11 cellular contexts compared by ENCODE assay signal in the genomic region with DNA sequence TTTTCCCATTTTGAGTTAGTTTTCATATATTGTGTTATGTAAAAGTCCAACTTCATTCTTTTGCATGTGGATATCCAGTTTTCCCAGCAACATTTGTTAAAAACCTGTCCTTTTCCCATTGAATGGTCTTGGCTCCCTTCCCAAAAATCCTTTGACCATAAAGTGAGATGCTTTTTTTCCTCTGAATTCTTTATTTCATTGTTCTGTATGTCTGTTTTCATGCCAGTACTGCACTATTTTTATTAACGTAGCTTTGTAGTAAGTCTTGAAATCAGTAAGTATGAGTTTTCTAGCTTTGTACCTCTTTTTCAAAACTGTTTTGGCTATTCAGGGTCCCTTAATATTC. TPM values are rescaled to one million over a fixed set of nuclear protein-coding genes. Genes with fewer than 3 reads are reported as not detected.
DNase-seq lines count a peak whose midpoint lies in the region; ATAC-seq, FAIRE-seq and TF ChIP-seq lines count a peak whose summit lies in the region.
"Had no signal": no experiment of that assay in that cellular context is flagged by ENCODE, and none has a peak within 500 bp of the region (broad histone marks: within the 10 kb centered on the region; RNA-seq: fewer than 3 reads in every experiment).

No MANE protein-coding gene starts in this region.

- TF ChIP-seq CTCF in H1 (IDR thresholded peaks at IDR 0.05; ENCODE audit: control extremely low read depth in 1 of 3, insufficient read depth in 1 of 3, low read depth in 1 of 3, low read length in 3 of 3) (no peak), spleen (IDR thresholded peaks at IDR 0.05 in 8 of 11, conservative IDR thresholded peaks at IDR 0.05 in 3 of 11) (no peak)

- no peak overlapping the region for H4K8ac ChIP-seq in H1 (ENCODE audit: extremely low read depth, insufficient read depth, low read length)

- H3K27ac Mint-ChIP-seq in activated CD8-positive, alpha-beta memory T cell treated with anti-CD3 and anti-CD28 coated beads, Interleukin-2, amount 10 ng/mL, durations not matched to agents 7 days and 5 days: no peak overlapping the region

- H3K56ac ChIP-seq in H1 (replicated peaks; ENCODE audit: insufficient read length, low read depth, low read length): no peak overlapping the region

- no peak for DNase-seq in activated CD8-positive, alpha-beta memory T cell treated with anti-CD3 and anti-CD28 coated beads, Interleukin-2, amount 10 ng/mL, durations not matched to agents 7 days and 5 days
- DNase-seq in activated CD8-positive, alpha-beta memory T cell treated with anti-CD3 and anti-CD28 coated beads, Interleukin-2, amount 50 U/mL, for 48 hours: no peak
- DNase-seq in NCI-H226 (peak; percentile 0), H1 (ENCODE audit: low read depth in 1 of 2, low spot score in 2 of 2) (no peak), spleen (no peak), Kasumi-1 (lab: John Stamatoyannopoulos, UW) (no peak), HTR-8/SVneo (ENCODE audit: insufficient read length, low spot score) (no peak)
- DNase-seq: amygdala, lower lobe of right lung, NCI-H2171 treated with DMSO at 0.1 percent for 48 hours had no signal

- TF ChIP-seq RAD21 in H1 (IDR thresholded peaks at IDR 0.05 in 1 of 2, conservative IDR thresholded peaks at IDR 0.05 in 1 of 2; ENCODE audit: low read depth in 2 of 2, low read length in 2 of 2): no peak

- peaks cover 68% of the 10 kb centered on the region for H3K4me1 Mint-ChIP-seq in activated CD8-positive, alpha-beta memory T cell treated with anti-CD3 and anti-CD28 coated beads, Interleukin-2, amount 10 ng/mL, durations not matched to agents 7 days and 5 days

- no peak for ATAC-seq in activated CD8-positive, alpha-beta memory T cell treated with anti-CD3 and anti-CD28 coated beads, Interleukin-2, amount 10 ng/mL, durations not matched to agents 7 days and 5 days
- no peak for ATAC-seq in GM18870 (IDR thresholded peaks at IDR 0.05; ENCODE audit: unreplicated experiment)

- peak overlapping the region; percentile 29; the same call in 1 of the 2 replicates for H2BK12ac ChIP-seq in H1 (ENCODE audit: low read depth, low read length)

- peaks cover 21 to 94% of the 10 kb centered on the region in 2 experiments; a peak in 3 of 4 replicates for H3K79me2 ChIP-seq in H1 (ENCODE audit: control insufficient read depth in 1 of 2, insufficient read depth in 2 of 2, low read length in 2 of 2)

- H2AK5ac ChIP-seq in H1 (ENCODE audit: low read depth, low read length): no peak overlapping the region

- WGBS in H1 (ENCODE audit: extremely low coverage in 1 of 2, insufficient coverage in 1 of 2, insufficient read length in 1 of 2, insufficient replicate concordance in 2 of 2, low coverage in 1 of 2, low lambda C conversion rate in 2 of 2, missing lambda C conversion rate in 1 of 2), 2 experiments: 65% methylated on average over 1 of the region's 1 CpG; no CpG with 5 or more reads in 1 of the 2 experiments
- 78 to 94% (median 86%) methylated on average over 1 of the region's 1 CpG for WGBS in spleen, 5 donors

- H3K36me3 ChIP-seq in H1 (ENCODE audit: control insufficient read depth in 2 of 4, insufficient read depth in 4 of 4, low read length in 3 of 4) (no peaks in the 10 kb centered on the region), spleen (peaks cover 0 to 3% (median 0%) of the 10 kb centered on the region in 6 donors)
- H3K36me3 ChIP-seq: lower lobe of right lung had no signal

- no peaks in the 10 kb centered on the region for H3K23me2 ChIP-seq in H1 (ENCODE audit: low read depth, low read length)

- peak overlapping the region; percentile 68; the same call in 1 of the 2 replicates for H2BK5ac ChIP-seq in H1 (ENCODE audit: low read depth, low read length)

- POLR2A ChIA-PET in H1 (lab: Charles Lee; ENCODE audit: partially characterized antibody): interaction anchor here (1.2 to 2.0 kb wide), 4 partner anchors 13 to 28 kb away, joined by 3 to 11 read pairs (median 8); partner anchors contain the start of gene C1GALT1

- H3K4me1 ChIP-seq in H1 (replicated peaks in 1 of 4; ENCODE audit: control insufficient read depth in 3 of 4, insufficient read depth in 4 of 4, low read length in 3 of 4) (peaks cover 4 to 32% (median 8%) of the 10 kb centered on the region in 4 experiments), spleen (peaks cover 20 to 62% (median 42%) of the 10 kb centered on the region in 6 donors)

- H3K27me3 ChIP-seq in H1 (replicated peaks in 1 of 4; ENCODE audit: control insufficient read depth in 3 of 4, extremely low read depth in 1 of 4, insufficient read depth in 3 of 4, low read length in 3 of 4) (no peaks in the 10 kb centered on the region), spleen (replicated peaks in 1 of 7) (no peaks in the 10 kb centered on the region)

- H4K20me1 ChIP-seq in H1 (replicated peaks in 1 of 2; ENCODE audit: control insufficient read depth in 1 of 2, insufficient read depth in 2 of 2, low read length in 2 of 2): peaks cover 3% of the 10 kb centered on the region in 2 experiments

- no peak overlapping the region for H3K23ac ChIP-seq in H1 (ENCODE audit: insufficient read length)

- peak overlapping the region; percentile 46 for H3K4me3 Mint-ChIP-seq in activated CD8-positive, alpha-beta memory T cell treated with anti-CD3 and anti-CD28 coated beads, Interleukin-2, amount 10 ng/mL, durations not matched to agents 7 days and 5 days

- H3K9me3 ChIP-seq in H1 (ENCODE audit: insufficient read depth in 2 of 2, low read depth in 1 of 2, low read length in 1 of 2) (no peaks in the 10 kb centered on the region), spleen (peaks cover 0 to 25% (median 9%) of the 10 kb centered on the region in 8 donors)
- H3K9me3 ChIP-seq: lower lobe of right lung had no signal

- H3K9me3 Mint-ChIP-seq in activated CD8-positive, alpha-beta memory T cell treated with anti-CD3 and anti-CD28 coated beads, Interleukin-2, amount 10 ng/mL, durations not matched to agents 7 days and 5 days (ENCODE audit: low read depth): peaks cover 8% of the 10 kb centered on the region

- no peaks in the 10 kb centered on the region for H3K27me3 Mint-ChIP-seq in activated CD8-positive, alpha-beta memory T cell treated with anti-CD3 and anti-CD28 coated beads, Interleukin-2, amount 10 ng/mL, durations not matched to agents 7 days and 5 days

- FAIRE-seq in H1 (lab: Jason Lieb, UNC) (no peak), HTR-8/SVneo (lab: Jason Lieb, UNC) (no peak)

- H2BK120ac ChIP-seq in H1 (replicated peaks; ENCODE audit: low read depth, low read length): no peak overlapping the region

- no peaks in the 10 kb centered on the region; the same call in 1 of the 2 replicates for H3K79me1 ChIP-seq in H1 (ENCODE audit: low read depth, low read length)

- H3K4ac ChIP-seq in H1 (replicated peaks; ENCODE audit: insufficient read length, low read depth, low read length): no peak overlapping the region

- H4K5ac ChIP-seq in H1 (ENCODE audit: insufficient read length, low read depth, low read length): no peak overlapping the region

- H3K27ac ChIP-seq in H1 (ENCODE audit: low read depth, low read length) (no peak overlapping the region), spleen (peak overlapping the region in 5 of 8 donors; percentile 29 to 76 (median 58))
- H3K27ac ChIP-seq: lower lobe of right lung had no signal

- H2AFZ ChIP-seq in H1 (ENCODE audit: low read length): no peak overlapping the region

- no peak overlapping the region for H4K91ac ChIP-seq in H1 (replicated peaks; ENCODE audit: insufficient read length, low read length)

- no peak overlapping the region for H3K14ac ChIP-seq in H1 (ENCODE audit: insufficient read length)

- intact Hi-C loops in spleen (cut with DNase I; ENCODE audit: low total_unique reads): no loop called here

- H3K4me2 ChIP-seq in H1 (ENCODE audit: insufficient read depth in 1 of 2, low read depth in 2 of 2, low read length in 2 of 2): peak overlapping the region in 1 of 2 experiments; percentile 62; a peak in 1 of 4 replicates

- no peak overlapping the region for H3K9ac ChIP-seq in H1 (replicated peaks in 1 of 4; ENCODE audit: extremely low read depth in 1 of 4, low read depth in 3 of 4, low read length in 3 of 4)

- no peak for TF ChIP-seq EP300 in H1 (IDR thresholded peaks at IDR 0.05; ENCODE audit: borderline replicate concordance in 1 of 2, low read depth in 2 of 2, low read length in 2 of 2)

- no peak overlapping the region for H3K4me3 ChIP-seq in H1 (ENCODE audit: extremely low read depth in 1 of 4, insufficient read depth in 2 of 4, low read depth in 3 of 4, low read length in 4 of 4)
- H3K4me3 ChIP-seq in spleen: no peak overlapping the region
- H3K4me3 ChIP-seq: lower lobe of right lung had no signal

- no peak overlapping the region for H2BK20ac ChIP-seq in H1 (ENCODE audit: low read length)

- H3K36me3 Mint-ChIP-seq in activated CD8-positive, alpha-beta memory T cell treated with anti-CD3 and anti-CD28 coated beads, Interleukin-2, amount 10 ng/mL, durations not matched to agents 7 days and 5 days: peaks cover 51% of the 10 kb centered on the region

- H2BK15ac ChIP-seq in H1 (ENCODE audit: low read length): no peak overlapping the region

- TF ChIP-seq POLR2A in H1 (IDR thresholded peaks at IDR 0.05; ENCODE audit: control extremely low read depth in 1 of 2, low read depth in 2 of 2, low read length in 2 of 2) (no peak), spleen (IDR thresholded peaks at IDR 0.05) (no peak)

- H3K18ac ChIP-seq in H1 (ENCODE audit: extremely low read depth, low read length): no peak overlapping the region

- CTCF ChIA-PET in activated CD8-positive, alpha-beta memory T cell treated with anti-CD3 and anti-CD28 coated beads, Interleukin-2, amount 10 ng/mL, durations not matched to agents 7 days and 5 days (lab: Charles Lee): interaction anchor here (0.9 to 2.0 kb wide), 2 partner anchors 19 to 99 kb away, joined by 3 to 5 read pairs; no protein-coding TSS in a partner anchor
- CTCF ChIA-PET in H1 (lab: Charles Lee; ENCODE audit: partially characterized antibody): interaction anchor here (1.4 kb wide), 1 partner anchor 21 kb away, joined by 5 read pairs; the partner anchor contains the start of gene C1GALT1

TF ChIP-seq in H1, 55 proteins besides CTCF, POLR2A, EP300 and RAD21 (continues in another document):
- TF ChIP-seq GTF2F1 (IDR thresholded peaks at IDR 0.05; ENCODE audit: borderline replicate concordance, low read depth, low read length): no peak
- no peak for TF ChIP-seq CBX5 (IDR thresholded peaks at IDR 0.05; ENCODE audit: low read depth, low read length)

RNA-seq across cellular contexts. Expression of gene C1GALT1, which starts 20.0 kb away (rescaled TPM):
- 10 to 100 TPM; 45.9 to 55.8 TPM for total RNA-seq in activated CD8-positive, alpha-beta memory T cell treated with anti-CD3 and anti-CD28 coated beads, Interleukin-2, amount 10 ng/mL, durations not matched to agents 7 days and 5 days
- 94.0 and 94.2 TPM in 2 replicates for total RNA-seq in H1 (2021; fragmentation: NEBNext Ultra II Directional; extraction: Animal tissue kit (Norgen Biotek cat#: 25700))
- 18.7 and 22.9 TPM in 2 replicates for polyA plus RNA-seq in H1 (2011; rRNA removed)
- polyA plus RNA-seq in H1 (2011; cell fraction: cytosol; rRNA removed): 26.6 TPM
- 14.5 TPM for polyA plus RNA-seq in H1 (2011; cell fraction: nucleus; rRNA removed)
- 24.9 to 57.2 TPM (median 35.1 TPM) in 4 replicates for polyA plus RNA-seq in H1 (2012, experiment 1 of 2)
- polyA plus RNA-seq in H1 (2012, experiment 2 of 2): 6.7 TPM
- polyA plus RNA-seq in H1 (2013, experiment 1 of 2): 54.7 TPM
- 60.5 TPM for polyA plus RNA-seq in H1 (2013, experiment 2 of 2)
- polyA minus RNA-seq in H1 (2011; rRNA and poly(A)+ RNA removed): 28.4 and 53.6 TPM in 2 replicates
- 28.0 TPM for polyA minus RNA-seq in H1 (2011; cell fraction: cytosol; rRNA and poly(A)+ RNA removed)
- polyA minus RNA-seq in H1 (2011; cell fraction: nucleus; rRNA and poly(A)+ RNA removed): 86.1 TPM
- total RNA-seq in spleen: 10 to 100 TPM; 36.9 to 61.2 (median 43.3) TPM
- polyA plus RNA-seq in spleen: 1 to 10 TPM; 6.9 to 9.2 (median 7.9) TPM
